ENCODE assay signal across 1 cellular context in the genomic region with DNA sequence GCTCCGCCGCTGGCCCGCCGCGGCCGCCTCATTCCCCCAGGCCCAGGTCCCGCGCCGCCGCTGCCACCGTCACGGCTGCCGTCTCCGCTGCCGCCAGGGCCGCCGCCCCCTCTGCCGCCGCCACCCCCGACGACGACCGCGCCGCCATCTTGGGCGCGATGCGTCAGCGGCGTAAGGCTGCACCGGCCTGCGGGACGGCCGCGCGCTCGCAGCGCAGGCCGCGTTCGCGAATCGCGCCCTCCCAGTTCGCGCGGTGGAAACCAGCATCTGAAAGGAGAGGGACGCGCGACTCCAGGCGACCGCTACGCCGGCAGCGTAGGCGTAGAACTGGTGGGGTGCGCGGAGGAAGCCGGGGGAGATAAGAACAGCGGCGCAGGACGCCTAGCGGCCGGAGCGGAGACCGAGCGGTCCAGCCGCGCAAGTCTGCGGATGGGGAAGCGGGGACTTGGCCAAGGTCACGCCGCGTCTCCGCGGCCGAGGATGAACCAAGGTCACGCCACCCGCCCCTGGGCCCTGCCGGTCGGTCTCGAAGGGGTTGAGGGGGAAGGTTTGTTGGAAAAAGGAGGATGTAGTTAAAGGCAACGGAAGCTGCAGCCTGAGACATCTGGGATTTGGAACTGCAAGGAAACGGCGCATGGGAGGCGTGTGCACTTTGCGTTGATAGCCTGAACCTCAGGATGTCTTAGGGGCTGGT.
TF ChIP-seq lines count a peak whose summit lies in the region.

Gene NUDT3 (minus strand): TSS at position 173 of the 694 bp plus-strand sequence. CDS start 307 bp downstream, outside the sequence.

TF ChIP-seq in HCT116, 20 proteins besides CTCF, POLR2A, EP300 and RAD21 (continued from another document):
- TF ChIP-seq, protein P1, sequence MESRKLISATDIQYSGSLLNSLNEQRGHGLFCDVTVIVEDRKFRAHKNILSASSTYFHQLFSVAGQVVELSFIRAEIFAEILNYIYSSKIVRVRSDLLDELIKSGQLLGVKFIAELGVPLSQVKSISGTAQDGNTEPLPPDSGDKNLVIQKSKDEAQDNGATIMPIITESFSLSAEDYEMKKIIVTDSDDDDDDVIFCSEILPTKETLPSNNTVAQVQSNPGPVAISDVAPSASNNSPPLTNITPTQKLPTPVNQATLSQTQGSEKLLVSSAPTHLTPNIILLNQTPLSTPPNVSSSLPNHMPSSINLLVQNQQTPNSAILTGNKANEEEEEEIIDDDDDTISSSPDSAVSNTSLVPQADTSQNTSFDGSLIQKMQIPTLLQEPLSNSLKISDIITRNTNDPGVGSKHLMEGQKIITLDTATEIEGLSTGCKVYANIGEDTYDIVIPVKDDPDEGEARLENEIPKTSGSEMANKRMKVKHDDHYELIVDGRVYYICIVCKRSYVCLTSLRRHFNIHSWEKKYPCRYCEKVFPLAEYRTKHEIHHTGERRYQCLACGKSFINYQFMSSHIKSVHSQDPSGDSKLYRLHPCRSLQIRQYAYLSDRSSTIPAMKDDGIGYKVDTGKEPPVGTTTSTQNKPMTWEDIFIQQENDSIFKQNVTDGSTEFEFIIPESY (IDR thresholded peaks at IDR 0.05; ENCODE audit: extremely low read depth, insufficient replicate concordance, low read length), result peak; percentile 29
- TF ChIP-seq ZNF274 (IDR thresholded peaks at IDR 0.05; ENCODE audit: low read depth, low read length) (no peak), YY1 (IDR thresholded peaks at IDR 0.05; ENCODE audit: extremely low read depth, insufficient replicate concordance, low read depth, low read length) (peak; percentile 94), EZH2 (IDR thresholded peaks at IDR 0.05) (no peak), JUND (IDR thresholded peaks at IDR 0.05) (no peak), SP1 (IDR thresholded peaks at IDR 0.05; ENCODE audit: low read depth) (peak; percentile 31; the same call in 1 of the 2 replicates), CEBPB (IDR thresholded peaks at IDR 0.05; ENCODE audit: low read depth) (no peak), SRF (IDR thresholded peaks at IDR 0.05; ENCODE audit: low read depth) (no peak)
- TF ChIP-seq, protein P2, sequence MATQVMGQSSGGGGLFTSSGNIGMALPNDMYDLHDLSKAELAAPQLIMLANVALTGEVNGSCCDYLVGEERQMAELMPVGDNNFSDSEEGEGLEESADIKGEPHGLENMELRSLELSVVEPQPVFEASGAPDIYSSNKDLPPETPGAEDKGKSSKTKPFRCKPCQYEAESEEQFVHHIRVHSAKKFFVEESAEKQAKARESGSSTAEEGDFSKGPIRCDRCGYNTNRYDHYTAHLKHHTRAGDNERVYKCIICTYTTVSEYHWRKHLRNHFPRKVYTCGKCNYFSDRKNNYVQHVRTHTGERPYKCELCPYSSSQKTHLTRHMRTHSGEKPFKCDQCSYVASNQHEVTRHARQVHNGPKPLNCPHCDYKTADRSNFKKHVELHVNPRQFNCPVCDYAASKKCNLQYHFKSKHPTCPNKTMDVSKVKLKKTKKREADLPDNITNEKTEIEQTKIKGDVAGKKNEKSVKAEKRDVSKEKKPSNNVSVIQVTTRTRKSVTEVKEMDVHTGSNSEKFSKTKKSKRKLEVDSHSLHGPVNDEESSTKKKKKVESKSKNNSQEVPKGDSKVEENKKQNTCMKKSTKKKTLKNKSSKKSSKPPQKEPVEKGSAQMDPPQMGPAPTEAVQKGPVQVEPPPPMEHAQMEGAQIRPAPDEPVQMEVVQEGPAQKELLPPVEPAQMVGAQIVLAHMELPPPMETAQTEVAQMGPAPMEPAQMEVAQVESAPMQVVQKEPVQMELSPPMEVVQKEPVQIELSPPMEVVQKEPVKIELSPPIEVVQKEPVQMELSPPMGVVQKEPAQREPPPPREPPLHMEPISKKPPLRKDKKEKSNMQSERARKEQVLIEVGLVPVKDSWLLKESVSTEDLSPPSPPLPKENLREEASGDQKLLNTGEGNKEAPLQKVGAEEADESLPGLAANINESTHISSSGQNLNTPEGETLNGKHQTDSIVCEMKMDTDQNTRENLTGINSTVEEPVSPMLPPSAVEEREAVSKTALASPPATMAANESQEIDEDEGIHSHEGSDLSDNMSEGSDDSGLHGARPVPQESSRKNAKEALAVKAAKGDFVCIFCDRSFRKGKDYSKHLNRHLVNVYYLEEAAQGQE (IDR thresholded peaks at IDR 0.05; ENCODE audit: low read depth), result no peak
